ENCODE assay signal across 2 cellular contexts in genomic region chr22:24292202-24292830, GRCh38. TPM values are rescaled to one million over a fixed set of nuclear protein-coding genes. Genes with fewer than 3 reads are reported as not detected.
"Had no signal": no experiment of that assay in that cellular context is flagged by ENCODE, and none has a peak within 500 bp of the region (broad histone marks: within the 10 kb centered on the region; RNA-seq: fewer than 3 reads in every experiment).

No MANE protein-coding gene starts in this region.

RNA-seq across cellular contexts. Expression of gene GGT5, which starts 47.4 kb away (rescaled TPM):
- total RNA-seq: bronchial epithelial cell had no signal
- polyA plus RNA-seq: naive thymus-derived CD8-positive, alpha-beta T cell had no signal
